In genomic region chr11:63862923-63863322, GRCh38 we compare ENCODE assay signal across 11 cellular contexts. TPM values are rescaled to one million over a fixed set of nuclear protein-coding genes. Genes with fewer than 3 reads are reported as not detected.
A peak's percentile ranks its signal among the peaks of the same experiment; 100 is the strongest.
DNase-seq lines count a peak whose midpoint lies in the region; ATAC-seq and TF ChIP-seq lines count a peak whose summit lies in the region.
"Had no signal": no experiment of that assay in that cellular context is flagged by ENCODE, and none has a peak within 500 bp of the region (broad histone marks: within the 10 kb centered on the region; RNA-seq: fewer than 3 reads in every experiment).

No MANE protein-coding gene starts in this region.

- H3K9me3 Mint-ChIP-seq in Caco-2 (ENCODE audit: unreplicated experiment) (no peaks in the 10 kb centered on the region), natural killer cell (no peaks in the 10 kb centered on the region)
- H3K9me3 Mint-ChIP-seq: activated B cell treated with CpG ODN at 0.5 μM for 24 hours had no signal

- peaks cover 22% of the 10 kb centered on the region for H3K4me1 Mint-ChIP-seq in Caco-2 (ENCODE audit: low read depth, unreplicated experiment)
- H3K4me1 Mint-ChIP-seq in natural killer cell, result peaks cover 50 to 52% of the 10 kb centered on the region in 2 donors

- H3K36me3 Mint-ChIP-seq in Caco-2 (ENCODE audit: insufficient read depth, unreplicated experiment) (peaks cover 76% of the 10 kb centered on the region), natural killer cell (no peaks in the 10 kb centered on the region)

- no peak for TF ChIP-seq CTCF in Caco-2 (IDR thresholded peaks at IDR 0.05; ENCODE audit: insufficient read depth in 1 of 2, low read depth in 1 of 2, low read length in 1 of 2, severe bottlenecking in 1 of 2, unreplicated experiment in 1 of 2)
- TF ChIP-seq CTCF in natural killer cell (IDR thresholded peaks at IDR 0.05), result no peak

- H3K27me3 ChIP-seq in Caco-2 (replicated peaks; ENCODE audit: control insufficient read depth, insufficient read depth, low read length), result no peaks in the 10 kb centered on the region

- H3K27me3 Mint-ChIP-seq in Caco-2 (ENCODE audit: insufficient read depth, unreplicated experiment) (no peaks in the 10 kb centered on the region), natural killer cell (ENCODE audit: low read depth in 2 of 2) (no peaks in the 10 kb centered on the region)
- H3K27me3 Mint-ChIP-seq: activated B cell treated with CpG ODN at 0.5 μM for 24 hours had no signal

- H3K9me3 ChIP-seq in Caco-2, result no peaks in the 10 kb centered on the region

- H3K4me3 ChIP-seq in Caco-2 (ENCODE audit: low read depth, low read length), result no peak overlapping the region

- POLR2A ChIA-PET in Caco-2 (lab: Charles Lee), result interaction anchor here (0.6 kb wide), 1 partner anchor 52 kb away, joined by 15 read pairs; no protein-coding TSS in a partner anchor

- peak overlapping the region; percentile 29 for H3K27ac Mint-ChIP-seq in Caco-2 (ENCODE audit: unreplicated experiment)
- peak overlapping the region; percentile 75 to 91 for H3K27ac Mint-ChIP-seq in natural killer cell
- H3K27ac Mint-ChIP-seq: activated B cell treated with CpG ODN at 0.5 μM for 24 hours had no signal

- H3K4me3 Mint-ChIP-seq in Caco-2 (ENCODE audit: unreplicated experiment) (no peak overlapping the region), natural killer cell (no peak overlapping the region)
- H3K4me3 Mint-ChIP-seq: activated B cell treated with CpG ODN at 0.5 μM for 24 hours had no signal

- DNase-seq in Caco-2, result no peak
- DNase-seq in NCI-H146 treated with DMSO at 0.1 percent for 48 hours (lab: John Stamatoyannopoulos, UW; ENCODE audit: unreplicated experiment), result peak; percentile 56
- DNase-seq in amniotic epithelial cell (ENCODE audit: low read depth), result peak; percentile 63
- DNase-seq in natural killer cell, result no peak
- DNase-seq in activated effector memory CD4-positive, alpha-beta T cell treated with anti-CD3 and anti-CD28 coated beads, Interleukin-2, amount 50 U/mL, for 16 hours, result no peak
- no peak for DNase-seq in activated CD4-positive, alpha-beta T cell treated with anti-CD3 and anti-CD28 coated beads, Interleukin-2, amount 50 U/mL, for 48 hours
- DNase-seq: activated B cell treated with CpG ODN at 0.5 μM for 24 hours; effector CD4-positive, alpha-beta T cell had no signal

- intact Hi-C loops in Caco-2 (cut with micrococcal nuclease; ENCODE audit: unreplicated experiment) (no loop called here), natural killer cell (cut with micrococcal nuclease) (no loop called here)

- peaks cover 3% of the 10 kb centered on the region; the same call in 1 of the 2 replicates for H3K36me3 ChIP-seq in Caco-2 (ENCODE audit: control insufficient read depth, insufficient read depth, low read length)

- BruUV-seq in Caco-2 (replicated peaks; lab: Mats Ljungman, UMichigan), result no TSS peak

- ATAC-seq in natural killer cell, result no peak
- ATAC-seq in HG03439 (IDR thresholded peaks at IDR 0.05; ENCODE audit: unreplicated experiment), result no peak
- ATAC-seq in GM18870 (IDR thresholded peaks at IDR 0.05; ENCODE audit: unreplicated experiment), result no peak
- ATAC-seq: HCT116 had no signal

- CTCF ChIA-PET in Caco-2 (lab: Charles Lee), result interaction anchor here (0.7 kb wide), 1 partner anchor 24 kb away, joined by 3 read pairs; the partner anchor contains the start of gene MARK2

- peaks cover 12% of the 10 kb centered on the region for H3K4me1 ChIP-seq in Caco-2

RNA-seq across cellular contexts. Expression of gene MARK2, which starts 24.0 kb away (rescaled TPM):
- total RNA-seq in Caco-2 (2022), result 63.5 and 64.5 TPM in 2 replicates
- 10 to 100 TPM; 63.8 to 88.4 (median 80.2) TPM for total RNA-seq in natural killer cell

RNA-seq across cellular contexts. Expression of gene SPINDOC, which starts 49.7 kb away (rescaled TPM):
- 71.2 and 72.1 TPM in 2 replicates for total RNA-seq in Caco-2 (2022)
- 10 to 100 TPM; 15.6 to 25.3 (median 21.1) TPM for total RNA-seq in natural killer cell

RNA-seq across cellular contexts. Expression of gene RCOR2, which starts 54.0 kb away (rescaled TPM):
- 1.5 and 1.8 TPM in 2 replicates for total RNA-seq in Caco-2 (2022)
- total RNA-seq in natural killer cell, result not detected
- total RNA-seq: activated B cell treated with CpG ODN at 0.5 μM for 24 hours had no signal

Comparison
In these comparisons a context has a peak if more than half of its experiments do, and no peak if none do; other contexts are left out.
1. DNase-seq: peak in NCI-H146 treated with DMSO at 0.1 percent for 48 hours (single experiment) and amniotic epithelial cell (single experiment); none in Caco-2 (0 of 2), natural killer cell (single experiment), activated effector memory CD4-positive, alpha-beta T cell treated with anti-CD3 and anti-CD28 coated beads, Interleukin-2, amount 50 U/mL, for 16 hours (single experiment) and activated CD4-positive, alpha-beta T cell treated with anti-CD3 and anti-CD28 coated beads, Interleukin-2, amount 50 U/mL, for 48 hours (0 of 2).